Comparison of ENCODE assay signal across 21 cellular contexts in genomic region chr22:23095467-23096342, GRCh38. TPM values are rescaled to one million over a fixed set of nuclear protein-coding genes. Genes with fewer than 3 reads are reported as not detected.
DNase-seq lines count a peak whose midpoint lies in the region; ATAC-seq and TF ChIP-seq lines count a peak whose summit lies in the region.
"Had no signal": no experiment of that assay in that cellular context is flagged by ENCODE, and none has a peak within 500 bp of the region (broad histone marks: within the 10 kb centered on the region; RNA-seq: fewer than 3 reads in every experiment).

No MANE protein-coding gene starts in this region.

- H3K4me1 Mint-ChIP-seq in GM23338, result no peaks in the 10 kb centered on the region
- peaks cover 29% of the 10 kb centered on the region for H3K4me1 Mint-ChIP-seq in nephron progenitor cell
- no peaks in the 10 kb centered on the region for H3K4me1 Mint-ChIP-seq in natural killer cell
- H3K4me1 Mint-ChIP-seq: IgD-negative memory B cell had no signal

- no peak overlapping the region for H3K27ac ChIP-seq in GM23338 (ENCODE audit: low read depth)
- peak overlapping the region; percentile 19 for H3K27ac ChIP-seq in caudate nucleus (ENCODE audit: low read depth, low read length)
- peak overlapping the region; percentile 67 for H3K27ac ChIP-seq in substantia nigra (ENCODE audit: low read depth, low read length, poor library complexity, severe bottlenecking)
- H3K27ac ChIP-seq: BLaER1 treated with 17β-estradiol and CSF1 and Interleukin-3, amounts not matched to agents 10 nM and 100 nM had no signal

- H2AFZ ChIP-seq in GM23338, result no peak overlapping the region

- H4K20me1 ChIP-seq in GM23338 (replicated peaks; ENCODE audit: insufficient read depth), result no peaks in the 10 kb centered on the region; the same call in 1 of the 2 replicates

- H3K4me3 Mint-ChIP-seq in GM23338 (no peak overlapping the region), nephron progenitor cell (no peak overlapping the region), natural killer cell (no peak overlapping the region)
- H3K4me3 Mint-ChIP-seq: CD8-positive, alpha-beta T cell had no signal

- no peaks in the 10 kb centered on the region for H3F3A ChIP-seq in GM23338 (replicated peaks; ENCODE audit: low read depth)

- H3K79me2 ChIP-seq in GM23338 (replicated peaks; ENCODE audit: insufficient read depth), result no peaks in the 10 kb centered on the region

- TF ChIP-seq CTCF in GM23338 (conservative IDR thresholded peaks at IDR 0.05; ENCODE audit: low read depth in 2 of 2), result no peak
- no peak for TF ChIP-seq CTCF in nephron progenitor cell (IDR thresholded peaks at IDR 0.05)
- TF ChIP-seq CTCF in natural killer cell (IDR thresholded peaks at IDR 0.05), result no peak

- H3K9me2 ChIP-seq in GM23338 (ENCODE audit: insufficient read depth), result no peaks in the 10 kb centered on the region

- ATAC-seq in GM23338 (peak; percentile 11; the same call in 2 of the 3 replicates), HG02798 (IDR thresholded peaks at IDR 0.05; ENCODE audit: poor library complexity, unreplicated experiment) (no peak), natural killer cell (no peak)
- ATAC-seq: CD8-positive, alpha-beta T cell; GM12878; HepG2 had no signal

- H3K27me3 Mint-ChIP-seq in GM23338 (ENCODE audit: insufficient read depth, low read depth, poor library complexity), result peaks cover 10% of the 10 kb centered on the region
- H3K27me3 Mint-ChIP-seq in nephron progenitor cell (ENCODE audit: low read depth, poor library complexity), result peaks cover 3% of the 10 kb centered on the region
- no peaks in the 10 kb centered on the region for H3K27me3 Mint-ChIP-seq in natural killer cell (ENCODE audit: low read depth in 2 of 2)
- H3K27me3 Mint-ChIP-seq: IgD-negative memory B cell had no signal

- no peaks in the 10 kb centered on the region for H3K4me1 ChIP-seq in GM23338 (ENCODE audit: insufficient read depth)
- H3K4me1 ChIP-seq: HAP-1 had no signal

- no peaks in the 10 kb centered on the region; the same call in 2 of the 3 replicates for H3K36me3 Mint-ChIP-seq in GM23338 (ENCODE audit: low read depth)
- H3K36me3 Mint-ChIP-seq in nephron progenitor cell (ENCODE audit: low read depth), result no peaks in the 10 kb centered on the region
- no peaks in the 10 kb centered on the region for H3K36me3 Mint-ChIP-seq in natural killer cell
- H3K36me3 Mint-ChIP-seq: CD8-positive, alpha-beta T cell; IgD-negative memory B cell had no signal

- H3K27me3 ChIP-seq in GM23338 (ENCODE audit: insufficient read depth), result no peaks in the 10 kb centered on the region
- H3K27me3 ChIP-seq: BLaER1 treated with 17β-estradiol and CSF1 and Interleukin-3, amounts not matched to agents 10 nM and 100 nM had no signal

- H3K4me3 ChIP-seq in GM23338, result no peak overlapping the region
- H3K4me3 ChIP-seq: BLaER1 treated with 17β-estradiol and CSF1 and Interleukin-3, amounts not matched to agents 10 nM and 100 nM; GM12878; HAP-1 had no signal

- no peaks in the 10 kb centered on the region for H3K36me3 ChIP-seq in GM23338 (ENCODE audit: insufficient read depth)

- no peak overlapping the region for H3K4me2 ChIP-seq in GM23338

- intact Hi-C loops in natural killer cell (cut with micrococcal nuclease), result no loop called here

- H3K27ac Mint-ChIP-seq in GM23338 (no peak overlapping the region), nephron progenitor cell (peak overlapping the region; percentile 57), natural killer cell (no peak overlapping the region)
- H3K27ac Mint-ChIP-seq: CD8-positive, alpha-beta T cell; IgD-negative memory B cell had no signal

- DNase-seq in GM23338 (ENCODE audit: low spot score) (no peak), caudate nucleus (lab: John Stamatoyannopoulos, UW) (peak in 1 of 61 donors; percentile 33), nephron progenitor cell (no peak), substantia nigra (lab: John Stamatoyannopoulos, UW) (peak in 3 of 49 donors; percentile 35 to 68 (median 39)), HK-2 (ENCODE audit: unreplicated experiment) (no peak), natural killer cell (no peak)
- DNase-seq: 8988T; CD8-positive, alpha-beta T cell; DMS 273 treated with DMSO at 0.1 percent for 48 hours; DMS53; DND-41; EL; KG1 had no signal

- no peaks in the 10 kb centered on the region for H3K9me3 Mint-ChIP-seq in GM23338
- H3K9me3 Mint-ChIP-seq in nephron progenitor cell, result no peaks in the 10 kb centered on the region
- no peaks in the 10 kb centered on the region for H3K9me3 Mint-ChIP-seq in natural killer cell
- H3K9me3 Mint-ChIP-seq: CD8-positive, alpha-beta T cell; IgD-negative memory B cell had no signal

TF ChIP-seq in GM23338, 12 proteins besides CTCF, POLR2A, EP300 and RAD21 (continues in another document):
- TF ChIP-seq CREB1 (CRISPR knock-in tag; IDR thresholded peaks at IDR 0.05; ENCODE audit: low read depth) (no peak), ZNF114 (CRISPR knock-in tag; IDR thresholded peaks at IDR 0.05) (no peak), POLR2AphosphoS5 (IDR thresholded peaks at IDR 0.05; ENCODE audit: low read depth) (no peak), NANOG (IDR thresholded peaks at IDR 0.05; ENCODE audit: borderline replicate concordance) (no peak), EZH2 (IDR thresholded peaks at IDR 0.05; ENCODE audit: low read depth, unreplicated experiment) (no peak), ZNF331 (CRISPR knock-in tag; IDR thresholded peaks at IDR 0.05; ENCODE audit: low read depth) (no peak), JUNB (IDR thresholded peaks at IDR 0.05; ENCODE audit: unreplicated experiment) (no peak)
- TF ChIP-seq, protein P1, sequence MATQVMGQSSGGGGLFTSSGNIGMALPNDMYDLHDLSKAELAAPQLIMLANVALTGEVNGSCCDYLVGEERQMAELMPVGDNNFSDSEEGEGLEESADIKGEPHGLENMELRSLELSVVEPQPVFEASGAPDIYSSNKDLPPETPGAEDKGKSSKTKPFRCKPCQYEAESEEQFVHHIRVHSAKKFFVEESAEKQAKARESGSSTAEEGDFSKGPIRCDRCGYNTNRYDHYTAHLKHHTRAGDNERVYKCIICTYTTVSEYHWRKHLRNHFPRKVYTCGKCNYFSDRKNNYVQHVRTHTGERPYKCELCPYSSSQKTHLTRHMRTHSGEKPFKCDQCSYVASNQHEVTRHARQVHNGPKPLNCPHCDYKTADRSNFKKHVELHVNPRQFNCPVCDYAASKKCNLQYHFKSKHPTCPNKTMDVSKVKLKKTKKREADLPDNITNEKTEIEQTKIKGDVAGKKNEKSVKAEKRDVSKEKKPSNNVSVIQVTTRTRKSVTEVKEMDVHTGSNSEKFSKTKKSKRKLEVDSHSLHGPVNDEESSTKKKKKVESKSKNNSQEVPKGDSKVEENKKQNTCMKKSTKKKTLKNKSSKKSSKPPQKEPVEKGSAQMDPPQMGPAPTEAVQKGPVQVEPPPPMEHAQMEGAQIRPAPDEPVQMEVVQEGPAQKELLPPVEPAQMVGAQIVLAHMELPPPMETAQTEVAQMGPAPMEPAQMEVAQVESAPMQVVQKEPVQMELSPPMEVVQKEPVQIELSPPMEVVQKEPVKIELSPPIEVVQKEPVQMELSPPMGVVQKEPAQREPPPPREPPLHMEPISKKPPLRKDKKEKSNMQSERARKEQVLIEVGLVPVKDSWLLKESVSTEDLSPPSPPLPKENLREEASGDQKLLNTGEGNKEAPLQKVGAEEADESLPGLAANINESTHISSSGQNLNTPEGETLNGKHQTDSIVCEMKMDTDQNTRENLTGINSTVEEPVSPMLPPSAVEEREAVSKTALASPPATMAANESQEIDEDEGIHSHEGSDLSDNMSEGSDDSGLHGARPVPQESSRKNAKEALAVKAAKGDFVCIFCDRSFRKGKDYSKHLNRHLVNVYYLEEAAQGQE (IDR thresholded peaks at IDR 0.05; ENCODE audit: unreplicated experiment), result no peak
- TF ChIP-seq, protein P2, sequence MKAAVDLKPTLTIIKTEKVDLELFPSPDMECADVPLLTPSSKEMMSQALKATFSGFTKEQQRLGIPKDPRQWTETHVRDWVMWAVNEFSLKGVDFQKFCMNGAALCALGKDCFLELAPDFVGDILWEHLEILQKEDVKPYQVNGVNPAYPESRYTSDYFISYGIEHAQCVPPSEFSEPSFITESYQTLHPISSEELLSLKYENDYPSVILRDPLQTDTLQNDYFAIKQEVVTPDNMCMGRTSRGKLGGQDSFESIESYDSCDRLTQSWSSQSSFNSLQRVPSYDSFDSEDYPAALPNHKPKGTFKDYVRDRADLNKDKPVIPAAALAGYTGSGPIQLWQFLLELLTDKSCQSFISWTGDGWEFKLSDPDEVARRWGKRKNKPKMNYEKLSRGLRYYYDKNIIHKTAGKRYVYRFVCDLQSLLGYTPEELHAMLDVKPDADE (IDR thresholded peaks at IDR 0.05), result no peak

RNA-seq across cellular contexts. Expression of gene GNAZ, which starts 25.4 kb away (rescaled TPM):
- 9.9 and 11.1 TPM in 2 replicates for total RNA-seq in GM23338 (2014; rRNA removed; shearing (Covaris generic))
- polyA plus RNA-seq in GM23338 (2016; fragmentation: Nextera tagmentation; extraction: Ambion mirVana), result 2.9 TPM in 2 replicates
- total RNA-seq in natural killer cell, result 1 to 10 TPM; 4.5 to 7.5 (median 5.6) TPM
- total RNA-seq: CD8-positive, alpha-beta T cell had no signal

RNA-seq across cellular contexts. Expression of gene RSPH14, which starts 46.1 kb away (rescaled TPM):
- total RNA-seq in GM23338 (2014; rRNA removed; shearing (Covaris generic)), result not detected in 2 replicates
- polyA plus RNA-seq in GM23338 (2016; fragmentation: Nextera tagmentation; extraction: Ambion mirVana), result 1.8 and 2.5 TPM in 2 replicates
- 1 to 10 TPM; 1.4 to 4.9 (median 1.4) TPM for total RNA-seq in natural killer cell
- total RNA-seq: A673, G401 had no signal

RNA-seq across cellular contexts. Expression of gene RAB36, which starts 49.6 kb away (rescaled TPM):
- 0.58 and 1.2 TPM in 2 replicates for total RNA-seq in GM23338 (2014; rRNA removed; shearing (Covaris generic))
- 0.43 and 0.58 TPM in 2 replicates for polyA plus RNA-seq in GM23338 (2016; fragmentation: Nextera tagmentation; extraction: Ambion mirVana)
- total RNA-seq in natural killer cell, result 1 to 10 TPM; 1.7 to 2.9 (median 2.6) TPM
